7 cellular contexts compared by ENCODE assay signal in genomic region chr1:2212542-2213491, GRCh38. TPM values are rescaled to one million over a fixed set of nuclear protein-coding genes. Genes with fewer than 3 reads are reported as not detected.
DNase-seq lines count a peak whose midpoint lies in the region; ATAC-seq and TF ChIP-seq lines count a peak whose summit lies in the region.

No MANE protein-coding gene starts in this region.

- H3K27ac Mint-ChIP-seq in activated naive CD4-positive, alpha-beta T cell treated with anti-CD3 and anti-CD28 coated beads, Interleukin-2, amount 10 ng/mL, durations not matched to agents 7 days and 5 days = peak overlapping the region; percentile 72

- TF ChIP-seq CTCF in GM12872 (IDR thresholded peaks at IDR 0.05; ENCODE audit: insufficient read depth, low read depth, low read length) = 0 out of 3 replicates have a peak, but pooled peaks have one; percentile 15
- peak; percentile 23 for TF ChIP-seq CTCF in fibroblast of pulmonary artery (IDR thresholded peaks at IDR 0.05; ENCODE audit: low read length, missing control alignments)
- peak; percentile 26 to 68 (median 40) for TF ChIP-seq CTCF in transverse colon (IDR thresholded peaks at IDR 0.05)

- no peaks in the 10 kb centered on the region for H3K27me3 ChIP-seq in transverse colon

- ATAC-seq in GM19328 (IDR thresholded peaks at IDR 0.05; ENCODE audit: unreplicated experiment) = no peak

- peaks cover 41 to 52% (median 43%) of the 10 kb centered on the region in 4 donors for H3K4me1 ChIP-seq in transverse colon

- 0 to 9% methylated on average over 7 to 47 of the region's 49 CpGs for WGBS in transverse colon (ENCODE audit: low coverage in 1 of 2), 2 donors

- peak overlapping the region; percentile 26 for H3K4me3 Mint-ChIP-seq in activated naive CD4-positive, alpha-beta T cell treated with anti-CD3 and anti-CD28 coated beads, Interleukin-2, amount 10 ng/mL, durations not matched to agents 7 days and 5 days

- no peaks in the 10 kb centered on the region for H3K36me3 ChIP-seq in transverse colon

- TF ChIP-seq POLR2A in transverse colon (IDR thresholded peaks at IDR 0.05) = peak; percentile 54

- no peaks in the 10 kb centered on the region for H3K9me3 Mint-ChIP-seq in activated naive CD4-positive, alpha-beta T cell treated with anti-CD3 and anti-CD28 coated beads, Interleukin-2, amount 10 ng/mL, durations not matched to agents 7 days and 5 days

- in situ Hi-C loops in transverse colon (cut with MboI; ENCODE audit: low pct_ligation_motif_present in 1 of 4, low pct_unique_long_range_greater_than_20kb in 1 of 4, low sequenced_read_pairs in 3 of 4) = loop anchor here in 2 of 4 donors (25.0 kb wide), 1 partner anchor 99 kb away; no protein-coding TSS in a partner anchor

- DNase-seq in NCI-H748 treated with DMSO at 0.1 percent for 48 hours (lab: John Stamatoyannopoulos, UW) (peak; percentile 26), fibroblast of pulmonary artery (ENCODE audit: low read depth) (peak; percentile 98), myocyte (ENCODE audit: low read depth) (peak; percentile 92), transverse colon (peak; percentile 88)
- peak; percentile 79 for DNase-seq in activated naive CD4-positive, alpha-beta T cell treated with anti-CD3 and anti-CD28 coated beads, Interleukin-2, amount 10 ng/mL, durations not matched to agents 7 days and 5 days

- peak overlapping the region; percentile 38 for H3K4me3 ChIP-seq in fibroblast of pulmonary artery (replicated peaks; ENCODE audit: low read depth, low read length)
- H3K4me3 ChIP-seq in transverse colon = peak overlapping the region; percentile 11 to 36 (median 20)

- CTCF ChIA-PET in activated naive CD4-positive, alpha-beta T cell treated with anti-CD3 and anti-CD28 coated beads, Interleukin-2, amount 10 ng/mL, durations not matched to agents 7 days and 5 days (lab: Charles Lee) = interaction anchor here (1.3 kb wide), 1 partner anchor 12 kb away, joined by 6 read pairs; no protein-coding TSS in a partner anchor

- intact Hi-C loops in transverse colon (cut with DNase I; ENCODE audit: low total_unique reads) = no loop called here

- H3K4me1 Mint-ChIP-seq in activated naive CD4-positive, alpha-beta T cell treated with anti-CD3 and anti-CD28 coated beads, Interleukin-2, amount 10 ng/mL, durations not matched to agents 7 days and 5 days = peaks cover 13% of the 10 kb centered on the region

- no peaks in the 10 kb centered on the region for H3K36me3 Mint-ChIP-seq in activated naive CD4-positive, alpha-beta T cell treated with anti-CD3 and anti-CD28 coated beads, Interleukin-2, amount 10 ng/mL, durations not matched to agents 7 days and 5 days

- TF ChIP-seq EP300 in transverse colon (IDR thresholded peaks at IDR 0.05; ENCODE audit: low read depth) = no peak

- no peaks in the 10 kb centered on the region for H3K9me3 ChIP-seq in transverse colon

- H3K27ac ChIP-seq in transverse colon = peak overlapping the region; percentile 90 to 97 (median 96)

- peaks cover 36% of the 10 kb centered on the region for H3K27me3 Mint-ChIP-seq in activated naive CD4-positive, alpha-beta T cell treated with anti-CD3 and anti-CD28 coated beads, Interleukin-2, amount 10 ng/mL, durations not matched to agents 7 days and 5 days

RNA-seq across cellular contexts. Expression of gene SKI, which starts 15.3 kb away (rescaled TPM):
- total RNA-seq in myocyte (12.1 and 15.2 TPM in 2 replicates), transverse colon (10 to 100 TPM; 24.4 to 52.4 (median 32.2) TPM)
- 34.7 TPM for polyA plus RNA-seq in myocyte (2012)

RNA-seq across cellular contexts. Expression of gene FAAP20, which starts 18.2 kb away (rescaled TPM):
- total RNA-seq in myocyte = 37.3 and 43.0 TPM in 2 replicates
- 64.9 TPM for polyA plus RNA-seq in myocyte (2012)
- 10 to 100 TPM; 19.4 to 84.5 (median 34.9) TPM for total RNA-seq in transverse colon

Comparison
In these comparisons a context has a peak if more than half of its experiments do, and no peak if none do; other contexts are left out.
1. DNase-seq: peak in every context shown above with its lines; median percentile 98 in fibroblast of pulmonary artery; 92 in myocyte; 88 in transverse colon; 79 in activated naive CD4-positive, alpha-beta T cell treated with anti-CD3 and anti-CD28 coated beads, Interleukin-2, amount 10 ng/mL, durations not matched to agents 7 days and 5 days; 26 in NCI-H748 treated with DMSO at 0.1 percent for 48 hours.